Comparison of ENCODE assay signal across 20 cellular contexts in the genomic region with DNA sequence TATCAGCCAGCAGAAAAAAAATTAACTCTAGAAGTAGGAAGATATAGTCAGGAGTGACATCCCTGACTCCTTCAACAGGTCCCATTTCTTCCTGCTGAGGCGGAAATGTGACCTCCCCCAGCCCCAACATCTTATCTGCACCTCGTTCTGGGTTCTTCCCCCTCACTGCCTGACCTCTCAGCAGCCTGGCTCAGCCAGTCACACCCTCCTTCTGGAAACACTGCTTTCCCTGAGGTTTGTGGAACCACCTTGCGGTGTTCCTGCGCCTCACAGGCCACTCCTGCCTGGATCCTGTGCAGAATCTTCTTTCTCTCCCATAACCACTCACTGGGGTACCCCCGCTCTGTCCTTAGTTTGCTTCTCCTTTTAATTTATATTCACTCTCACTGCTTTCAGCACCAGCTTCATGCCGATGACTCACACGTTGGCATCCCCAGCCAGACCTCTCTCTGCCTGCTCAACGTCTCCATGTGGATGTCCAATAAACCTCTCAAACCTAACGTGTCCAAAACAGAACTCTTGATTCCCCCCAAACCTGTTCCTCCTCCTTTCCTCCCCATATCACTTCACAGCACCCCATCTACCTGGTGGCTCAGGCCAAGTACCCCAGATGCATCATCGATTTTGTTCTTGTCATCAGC.
DNase-seq lines count a peak whose midpoint lies in the region; ATAC-seq, FAIRE-seq and TF ChIP-seq lines count a peak whose summit lies in the region.
"Had no signal": no experiment of that assay in that cellular context is flagged by ENCODE, and none has a peak within 500 bp of the region (broad histone marks: within the 10 kb centered on the region; RNA-seq: fewer than 3 reads in every experiment).

No MANE protein-coding gene starts in this region.

- H3K4me3 Mint-ChIP-seq in WTC11 = no peak overlapping the region
- H3K4me3 Mint-ChIP-seq: natural killer cell had no signal

- POLR2A ChIA-PET in WTC11 (lab: Charles Lee) = no interaction called here

- TF ChIP-seq CTCF in heart left ventricle (IDR thresholded peaks at IDR 0.05) = no peak
- no peak for TF ChIP-seq CTCF in right atrium auricular region (IDR thresholded peaks at IDR 0.05)
- TF ChIP-seq CTCF in WTC11 (IDR thresholded peaks at IDR 0.05) = no peak
- TF ChIP-seq CTCF in uterus (IDR thresholded peaks at IDR 0.05) = no peak
- TF ChIP-seq CTCF in kidney (IDR thresholded peaks at IDR 0.05; ENCODE audit: borderline replicate concordance, extremely low read depth, insufficient read depth) = no peak

- 60 to 64% (median 61%) methylated on average over 10 of the region's 10 CpGs for WGBS in heart left ventricle, 4 donors
- WGBS in right cardiac atrium = 64% methylated on average over 10 of the region's 10 CpGs

- peaks cover 10% of the 10 kb centered on the region; the same call in 1 of the 2 replicates for H3K9me3 Mint-ChIP-seq in WTC11

- ATAC-seq in heart left ventricle = peak; percentile 47 to 84 (median 74)
- peak; percentile 35 for ATAC-seq in WTC11
- peak; percentile 55 to 67 for ATAC-seq in right cardiac atrium
- no peak for ATAC-seq in GM21360 (IDR thresholded peaks at IDR 0.05; ENCODE audit: unreplicated experiment)
- ATAC-seq in HG03108 (IDR thresholded peaks at IDR 0.05; ENCODE audit: unreplicated experiment) = no peak
- ATAC-seq: A549, HepG2, natural killer cell had no signal

- H3K4me3 ChIP-seq in heart left ventricle (no peak overlapping the region), right atrium auricular region (no peak overlapping the region), right cardiac atrium (ENCODE audit: low read length) (no peak overlapping the region), uterus (no peak overlapping the region), kidney (ENCODE audit: low read length in 2 of 2) (no peak overlapping the region)
- H3K4me3 ChIP-seq: A549, hepatocyte, left lung, suprapubic skin had no signal

- peaks cover 28% of the 10 kb centered on the region for H3K4me1 Mint-ChIP-seq in WTC11
- H3K4me1 Mint-ChIP-seq: natural killer cell had no signal

- H3K4me1 ChIP-seq in heart left ventricle (peaks cover 0 to 13% (median 0%) of the 10 kb centered on the region in 12 donors), right atrium auricular region (peaks cover 0 to 17% of the 10 kb centered on the region in 2 donors), right cardiac atrium (ENCODE audit: control insufficient read depth, insufficient read depth, low read length) (no peaks in the 10 kb centered on the region), uterus (peaks cover 0 to 4% of the 10 kb centered on the region in 2 donors), kidney (ENCODE audit: control insufficient read depth in 1 of 2, insufficient read depth in 1 of 2, low read depth in 1 of 2, low read length in 2 of 2) (no peaks in the 10 kb centered on the region)
- H3K4me1 ChIP-seq: A549, left lung, suprapubic skin had no signal

- intact Hi-C loops in heart left ventricle (cut with DNase I) (no loop called here), right cardiac atrium (cut with DNase I) (no loop called here), uterus (cut with DNase I; ENCODE audit: low total_unique reads) (no loop called here), kidney (cut with DNase I) (no loop called here)

- peak overlapping the region; percentile 11; the same call in 1 of the 2 replicates for H3K27ac Mint-ChIP-seq in WTC11
- H3K27ac Mint-ChIP-seq: natural killer cell had no signal

- H3K27ac ChIP-seq in heart left ventricle (no peak overlapping the region), right atrium auricular region (no peak overlapping the region), right cardiac atrium (ENCODE audit: low read length) (no peak overlapping the region), uterus (peak overlapping the region; percentile 69 to 84), kidney (ENCODE audit: low read depth in 2 of 2, low read length in 2 of 2) (no peak overlapping the region)
- H3K27ac ChIP-seq: A549, hepatocyte, left lung, suprapubic skin had no signal

- DNase-seq in heart left ventricle = peak in 3 of 5 donors; percentile 29 to 58 (median 30)
- no peak for DNase-seq in right atrium auricular region (ENCODE audit: low spot score)
- no peak for DNase-seq in WTC11 (ENCODE audit: low spot score)
- peak in 2 of 3 donors; percentile 16 to 56 for DNase-seq in right cardiac atrium
- DNase-seq in uterus = peak; percentile 45 to 47
- DNase-seq in kidney = no peak
- DNase-seq: activated CD4-positive, alpha-beta T cell treated with anti-CD3 and anti-CD28 coated beads, Interleukin-2, amount 50 U/mL, for 4 hours; caudate nucleus; left lung; natural killer cell; NCI-H1105 treated with DMSO at 0.1 percent for 48 hours; NCI-H446; small intestine; T-helper 2 cell had no signal

- H3K27me3 ChIP-seq in heart left ventricle (no peaks in the 10 kb centered on the region), right atrium auricular region (no peaks in the 10 kb centered on the region), right cardiac atrium (ENCODE audit: control insufficient read depth, insufficient read depth) (no peaks in the 10 kb centered on the region), uterus (no peaks in the 10 kb centered on the region)
- H3K27me3 ChIP-seq: hepatocyte, left lung, suprapubic skin had no signal

- TF ChIP-seq POLR2A in heart left ventricle (IDR thresholded peaks at IDR 0.05) (no peak), uterus (IDR thresholded peaks at IDR 0.05) (no peak)

- H3K27me3 Mint-ChIP-seq in WTC11 (ENCODE audit: low read depth) = no peaks in the 10 kb centered on the region

- CTCF ChIA-PET in WTC11 (lab: Charles Lee) = no interaction called here

- H3K36me3 ChIP-seq in heart left ventricle = no peaks in the 10 kb centered on the region
- no peaks in the 10 kb centered on the region for H3K36me3 ChIP-seq in right atrium auricular region
- no peaks in the 10 kb centered on the region for H3K36me3 ChIP-seq in uterus
- no peaks in the 10 kb centered on the region for H3K36me3 ChIP-seq in kidney (ENCODE audit: control insufficient read depth in 1 of 2, insufficient read depth in 2 of 2, low read length in 2 of 2)
- H3K36me3 ChIP-seq: left lung, suprapubic skin had no signal

- H3K9ac ChIP-seq in kidney (ENCODE audit: low read length in 2 of 2) = no peak overlapping the region

- H3K9me3 ChIP-seq in heart left ventricle = no peaks in the 10 kb centered on the region
- no peaks in the 10 kb centered on the region for H3K9me3 ChIP-seq in right atrium auricular region
- no peaks in the 10 kb centered on the region for H3K9me3 ChIP-seq in right cardiac atrium (ENCODE audit: control insufficient read depth, low read length)
- H3K9me3 ChIP-seq in uterus = no peaks in the 10 kb centered on the region
- no peaks in the 10 kb centered on the region for H3K9me3 ChIP-seq in kidney (ENCODE audit: control insufficient read depth in 1 of 2, low read length in 2 of 2)
- H3K9me3 ChIP-seq: A549, left lung, suprapubic skin had no signal

- FAIRE-seq in kidney (lab: Jason Lieb, UNC) = no peak
- FAIRE-seq: A549, HepG2, small intestine had no signal

- H3K36me3 Mint-ChIP-seq in WTC11 = no peaks in the 10 kb centered on the region
- H3K36me3 Mint-ChIP-seq: natural killer cell had no signal

TF ChIP-seq in WTC11, 78 proteins besides CTCF, POLR2A, EP300 and RAD21:
- TF ChIP-seq, protein P1, sequence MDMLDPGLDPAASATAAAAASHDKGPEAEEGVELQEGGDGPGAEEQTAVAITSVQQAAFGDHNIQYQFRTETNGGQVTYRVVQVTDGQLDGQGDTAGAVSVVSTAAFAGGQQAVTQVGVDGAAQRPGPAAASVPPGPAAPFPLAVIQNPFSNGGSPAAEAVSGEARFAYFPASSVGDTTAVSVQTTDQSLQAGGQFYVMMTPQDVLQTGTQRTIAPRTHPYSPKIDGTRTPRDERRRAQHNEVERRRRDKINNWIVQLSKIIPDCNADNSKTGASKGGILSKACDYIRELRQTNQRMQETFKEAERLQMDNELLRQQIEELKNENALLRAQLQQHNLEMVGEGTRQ (CRISPR knock-in tag; IDR thresholded peaks at IDR 0.05) = no peak
- TF ChIP-seq SMAD3 (CRISPR knock-in tag; IDR thresholded peaks at IDR 0.05; ENCODE audit: borderline replicate concordance) (no peak), CBFB (CRISPR knock-in tag; IDR thresholded peaks at IDR 0.05; ENCODE audit: low read depth) (no peak), ESRRA (CRISPR knock-in tag; IDR thresholded peaks at IDR 0.05; ENCODE audit: borderline replicate concordance) (no peak)
TF ChIP-seq in WTC11: peak in this region for 0.

Comparison
In these comparisons a context has a peak if more than half of its experiments do, and no peak if none do; other contexts are left out.
1. DNase-seq: peak in heart left ventricle (3 of 5), right cardiac atrium (2 of 3) and uterus (2 of 2); none in right atrium auricular region (single experiment), WTC11 (single experiment) and kidney (single experiment).
2. ATAC-seq: peak in heart left ventricle (4 of 4), WTC11 (single experiment) and right cardiac atrium (2 of 2); none in GM21360 (single experiment) and HG03108 (single experiment).
3. H3K27ac ChIP-seq: peak in uterus (2 of 2); none in heart left ventricle (0 of 12), right atrium auricular region (0 of 2), right cardiac atrium (single experiment) and kidney (0 of 2).